15 cellular contexts compared by ENCODE assay signal in genomic region chr2:103138123-103138886, GRCh38.
DNase-seq lines count a peak whose midpoint lies in the region; ATAC-seq and TF ChIP-seq lines count a peak whose summit lies in the region.
"Had no signal": no experiment of that assay in that cellular context is flagged by ENCODE, and none has a peak within 500 bp of the region (broad histone marks: within the 10 kb centered on the region; RNA-seq: fewer than 3 reads in every experiment).

No MANE protein-coding gene starts in this region.

- H3K4me1 Mint-ChIP-seq in mesothelial cell of epicardium: no peaks in the 10 kb centered on the region

- H3K27me3 Mint-ChIP-seq in mesothelial cell of epicardium (ENCODE audit: low read depth): peaks cover 1% of the 10 kb centered on the region

- H3K9me3 Mint-ChIP-seq in mesothelial cell of epicardium: peaks cover 24% of the 10 kb centered on the region

- no peaks in the 10 kb centered on the region for H3K36me3 Mint-ChIP-seq in mesothelial cell of epicardium

- no peak overlapping the region for H3K27ac Mint-ChIP-seq in mesothelial cell of epicardium

- TF ChIP-seq CTCF in mesothelial cell of epicardium (IDR thresholded peaks at IDR 0.05; ENCODE audit: unreplicated experiment): no peak

- DNase-seq in left kidney (ENCODE audit: low read depth, low spot score): peak; percentile 91
- DNase-seq in mesothelial cell of epicardium (ENCODE audit: low spot score in 2 of 2, unreplicated experiment in 2 of 2): no peak
- no peak for DNase-seq in NCI-H2029 (lab: John Stamatoyannopoulos, UW)
- DNase-seq: activated T-cell treated with anti-CD3 and anti-CD28 coated beads for 4 hours, aorta, COR-L47, GOT3, NCI-H524, right lobe of liver, RPMI8226, testis had no signal

- ATAC-seq in GM19023 (IDR thresholded peaks at IDR 0.05; ENCODE audit: unreplicated experiment) (peak; percentile 45), GM21528 (IDR thresholded peaks at IDR 0.05; ENCODE audit: low FRiP score, unreplicated experiment) (peak; percentile 68), HG03159 (IDR thresholded peaks at IDR 0.05; ENCODE audit: unreplicated experiment) (peak; percentile 82), esophagus mucosa (no peak)
- ATAC-seq: right lobe of liver had no signal

- H3K4me3 Mint-ChIP-seq in mesothelial cell of epicardium: no peak overlapping the region
